ENCODE assay signal across 1 cellular context in the genomic region with DNA sequence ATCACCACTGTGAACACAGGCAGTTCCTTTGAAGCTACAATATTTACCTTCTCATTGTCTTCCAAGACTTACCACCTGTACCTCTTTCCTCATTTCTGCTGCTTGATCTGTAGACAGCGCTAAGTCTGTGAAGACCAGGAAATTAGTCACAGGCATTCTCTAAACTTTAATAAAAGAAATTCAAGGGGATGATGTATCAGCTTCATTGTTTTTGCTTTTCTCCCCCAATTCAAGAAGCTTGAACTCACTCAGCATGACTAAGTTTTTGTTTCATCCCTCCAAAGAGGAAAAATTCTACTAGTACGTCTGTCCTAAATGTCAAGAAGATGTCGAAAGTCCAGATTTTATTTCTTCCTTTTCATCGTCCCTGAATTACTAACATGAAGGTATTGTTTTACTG.
TF ChIP-seq lines count a peak whose summit lies in the region.

No MANE protein-coding gene starts in this region.

TF ChIP-seq in GM23338, 12 proteins besides CTCF, POLR2A, EP300 and RAD21 (continued from another document):
- TF ChIP-seq ZNF462 (CRISPR knock-in tag; IDR thresholded peaks at IDR 0.05) (no peak), NANOG (IDR thresholded peaks at IDR 0.05; ENCODE audit: borderline replicate concordance) (no peak), CREB1 (CRISPR knock-in tag; IDR thresholded peaks at IDR 0.05; ENCODE audit: low read depth) (no peak), ZNF331 (CRISPR knock-in tag; IDR thresholded peaks at IDR 0.05; ENCODE audit: low read depth) (no peak), ZNF114 (CRISPR knock-in tag; IDR thresholded peaks at IDR 0.05) (no peak), STAT1 (IDR thresholded peaks at IDR 0.05; ENCODE audit: unreplicated experiment) (no peak)
